Comparison of ENCODE assay signal across 16 cellular contexts in genomic region chr17:28379814-28380571, GRCh38. TPM values are rescaled to one million over a fixed set of nuclear protein-coding genes. Genes with fewer than 3 reads are reported as not detected.
DNase-seq lines count a peak whose midpoint lies in the region; ATAC-seq and TF ChIP-seq lines count a peak whose summit lies in the region.
"Had no signal": no experiment of that assay in that cellular context is flagged by ENCODE, and none has a peak within 500 bp of the region (broad histone marks: within the 10 kb centered on the region; RNA-seq: fewer than 3 reads in every experiment).

No MANE protein-coding gene starts in this region.

- H3K36me3 ChIP-seq in RWPE2 (ENCODE audit: low read depth) (no peaks in the 10 kb centered on the region), smooth muscle cell (ENCODE audit: low read depth) (no peaks in the 10 kb centered on the region)

- peaks cover 15% of the 10 kb centered on the region for H3K4me1 Mint-ChIP-seq in HFFc6 (ENCODE audit: low read depth)

- H3K9me3 Mint-ChIP-seq in HFFc6, result no peaks in the 10 kb centered on the region
- H3K9me3 Mint-ChIP-seq: activated T-helper 1 cell treated with anti-CD3 and anti-CD28 coated beads, Interleukin-12 subunit alpha, Interleukin-12 subunit beta, Interleukin-2, Interleukin-4 antibody, amounts not matched to agents 30 ng/mL and 10 ng/mL and 1 ng/mL, durations not matched to agents 14 hours and 24 hours and 36 hours had no signal

- H3K4me3 Mint-ChIP-seq in HFFc6, result no peak overlapping the region; the same call in 1 of the 2 replicates
- H3K4me3 Mint-ChIP-seq: activated T-helper 1 cell treated with anti-CD3 and anti-CD28 coated beads, Interleukin-12 subunit alpha, Interleukin-12 subunit beta, Interleukin-2, Interleukin-4 antibody, amounts not matched to agents 30 ng/mL and 10 ng/mL and 1 ng/mL, durations not matched to agents 14 hours and 24 hours and 36 hours had no signal

- H3K4me1 ChIP-seq in RWPE2 (ENCODE audit: insufficient read depth, poor library complexity, severe bottlenecking) (peaks cover 6% of the 10 kb centered on the region), smooth muscle cell (ENCODE audit: low read depth) (no peaks in the 10 kb centered on the region)

- H3K9me3 ChIP-seq in RWPE2 (ENCODE audit: severe bottlenecking), result no peaks in the 10 kb centered on the region
- no peaks in the 10 kb centered on the region for H3K9me3 ChIP-seq in smooth muscle cell (replicated peaks; ENCODE audit: low read depth)
- H3K9me3 ChIP-seq: esophagus muscularis mucosa had no signal

- H3K9ac ChIP-seq in smooth muscle cell (ENCODE audit: low read depth), result no peak overlapping the region

- no peaks in the 10 kb centered on the region for H3F3A ChIP-seq in smooth muscle cell (ENCODE audit: low read depth)

- H3K27me3 Mint-ChIP-seq in HFFc6 (ENCODE audit: insufficient read depth), result no peaks in the 10 kb centered on the region; the same call in 1 of the 2 replicates

- H3K4me3 ChIP-seq in RWPE2 (ENCODE audit: severe bottlenecking) (no peak overlapping the region), smooth muscle cell (no peak overlapping the region)
- H3K4me3 ChIP-seq: esophagus muscularis mucosa had no signal

- no peaks in the 10 kb centered on the region for H3K79me2 ChIP-seq in smooth muscle cell (ENCODE audit: low read depth)

- ATAC-seq in RWPE2 (ENCODE audit: low read depth), result peak; percentile 80
- no peak for ATAC-seq in HG03159 (IDR thresholded peaks at IDR 0.05; ENCODE audit: unreplicated experiment)
- ATAC-seq in GM21526 (IDR thresholded peaks at IDR 0.05; ENCODE audit: low FRiP score, unreplicated experiment), result no peak
- ATAC-seq: Panc1 had no signal

- H4K20me1 ChIP-seq in smooth muscle cell (ENCODE audit: low read depth), result peaks cover 81% of the 10 kb centered on the region

- no peak overlapping the region for H2AFZ ChIP-seq in smooth muscle cell (ENCODE audit: low read depth)

- peaks cover 12% of the 10 kb centered on the region for H3K36me3 Mint-ChIP-seq in HFFc6 (ENCODE audit: low read depth)

- H3K27ac ChIP-seq in RWPE2 (ENCODE audit: poor library complexity, severe bottlenecking) (peak overlapping the region; percentile 54), epithelial cell of prostate (peak overlapping the region; percentile 54), smooth muscle cell (ENCODE audit: low read depth) (no peak overlapping the region)
- H3K27ac ChIP-seq: esophagus muscularis mucosa, skin epidermis, WERI-Rb-1 had no signal

- TF ChIP-seq CTCF in HFFc6 (IDR thresholded peaks at IDR 0.05), result no peak
- no peak for TF ChIP-seq CTCF in RWPE2 (IDR thresholded peaks at IDR 0.05; ENCODE audit: poor library complexity, severe bottlenecking)
- TF ChIP-seq CTCF in smooth muscle cell (IDR thresholded peaks at IDR 0.05; ENCODE audit: borderline replicate concordance, insufficient read depth, poor library complexity, severe bottlenecking), result no peak

- peak overlapping the region; percentile 21 for H3K4me2 ChIP-seq in smooth muscle cell

- peak overlapping the region; percentile 84 for H3K27ac Mint-ChIP-seq in HFFc6
- H3K27ac Mint-ChIP-seq: activated T-helper 1 cell treated with anti-CD3 and anti-CD28 coated beads, Interleukin-12 subunit alpha, Interleukin-12 subunit beta, Interleukin-2, Interleukin-4 antibody, amounts not matched to agents 30 ng/mL and 10 ng/mL and 1 ng/mL, durations not matched to agents 14 hours and 24 hours and 36 hours had no signal

- H3K27me3 ChIP-seq in RWPE2 (ENCODE audit: insufficient read depth, poor library complexity, severe bottlenecking) (no peaks in the 10 kb centered on the region), smooth muscle cell (ENCODE audit: low read depth) (peaks cover 27% of the 10 kb centered on the region)
- H3K27me3 ChIP-seq: esophagus muscularis mucosa had no signal

- peak; percentile 95 for DNase-seq in HFFc6
- peak; percentile 90 for DNase-seq in RWPE2 (ENCODE audit: low spot score)
- DNase-seq in epithelial cell of prostate (ENCODE audit: low read depth, low spot score), result peak; percentile 98
- DNase-seq in smooth muscle cell (lab: John Stamatoyannopoulos, UW; ENCODE audit: unreplicated experiment), result no peak
- no peak for DNase-seq in GM19238 (ENCODE audit: insufficient read length, low spot score)
- DNase-seq: DND-41, NCI-H187 treated with DMSO at 0.1 percent for 48 hours, WERI-Rb-1 had no signal

- 68% methylated on average over 8 of the region's 8 CpGs for WGBS in smooth muscle cell (ENCODE audit: low lambda C conversion rate)

RNA-seq across cellular contexts. Expression of gene SARM1, which starts 8.5 kb away (rescaled TPM):
- 10 to 100 TPM; 15.1 to 18.9 (median 16.8) TPM for total RNA-seq in HFFc6 (2021; fragmentation: NEBNext Ultra II Directional; extraction: Animal tissue kit (Norgen Biotek cat#: 25700))
- total RNA-seq in smooth muscle cell, result 8.2 and 13.4 TPM in 2 replicates
- polyA plus RNA-seq in smooth muscle cell, result 8.3 and 8.7 TPM in 2 replicates

RNA-seq across cellular contexts. Expression of gene VTN, which starts 9.9 kb away (rescaled TPM):
- under 1 TPM; 0.36 to 0.76 (median 0.60) TPM for total RNA-seq in HFFc6 (2021; fragmentation: NEBNext Ultra II Directional; extraction: Animal tissue kit (Norgen Biotek cat#: 25700))
- 60.3 and 90.5 TPM in 2 replicates for total RNA-seq in smooth muscle cell
- 71.2 and 90.3 TPM in 2 replicates for polyA plus RNA-seq in smooth muscle cell
- total RNA-seq: kidney epithelial cell had no signal

RNA-seq across cellular contexts. Expression of gene SEBOX, which starts 15.0 kb away (rescaled TPM):
- not detected for total RNA-seq in HFFc6 (2021; fragmentation: NEBNext Ultra II Directional; extraction: Animal tissue kit (Norgen Biotek cat#: 25700))
- total RNA-seq in smooth muscle cell, result not detected in 2 replicates
- not detected in 2 replicates for polyA plus RNA-seq in smooth muscle cell
- total RNA-seq: activated T-helper 1 cell treated with anti-CD3 and anti-CD28 coated beads, Interleukin-12 subunit alpha, Interleukin-12 subunit beta, Interleukin-2, Interleukin-4 antibody, amounts not matched to agents 30 ng/mL and 10 ng/mL and 1 ng/mL, durations not matched to agents 14 hours and 24 hours and 36 hours; esophagus muscularis mucosa; kidney epithelial cell had no signal
- polyA plus RNA-seq: neural cell had no signal

RNA-seq across cellular contexts. Expression of gene POLDIP2, which starts 22.7 kb away (rescaled TPM):
- 100 to 1,000 TPM; 104 to 118 (median 106) TPM for total RNA-seq in HFFc6 (2021; fragmentation: NEBNext Ultra II Directional; extraction: Animal tissue kit (Norgen Biotek cat#: 25700))
- 52.6 and 55.0 TPM in 2 replicates for total RNA-seq in smooth muscle cell
- polyA plus RNA-seq in smooth muscle cell, result 82.9 and 83.2 TPM in 2 replicates

RNA-seq across cellular contexts. Expression of gene SLC46A1, which starts 26.0 kb away (rescaled TPM):
- 1 to 10 TPM; 4.3 to 6.7 (median 6.4) TPM for total RNA-seq in HFFc6 (2021; fragmentation: NEBNext Ultra II Directional; extraction: Animal tissue kit (Norgen Biotek cat#: 25700))
- 5.1 and 20.9 TPM in 2 replicates for total RNA-seq in smooth muscle cell
- polyA plus RNA-seq in smooth muscle cell, result 7.0 and 10.3 TPM in 2 replicates

Comparison
In these comparisons a context has a peak if more than half of its experiments do, and no peak if none do; other contexts are left out.
1. DNase-seq: peak in HFFc6 (single experiment), RWPE2 (single experiment) and epithelial cell of prostate (single experiment); none in smooth muscle cell (single experiment) and GM19238 (single experiment).
2. RNA of gene VTN, which starts 9.9 kb away (total RNA-seq): 60.3 to 90.5 TPM in smooth muscle cell; 0.36 to 0.76 TPM in HFFc6; every median in the first group is over 10 times any median in the second.